14 cellular contexts compared by ENCODE assay signal in the genomic region with DNA sequence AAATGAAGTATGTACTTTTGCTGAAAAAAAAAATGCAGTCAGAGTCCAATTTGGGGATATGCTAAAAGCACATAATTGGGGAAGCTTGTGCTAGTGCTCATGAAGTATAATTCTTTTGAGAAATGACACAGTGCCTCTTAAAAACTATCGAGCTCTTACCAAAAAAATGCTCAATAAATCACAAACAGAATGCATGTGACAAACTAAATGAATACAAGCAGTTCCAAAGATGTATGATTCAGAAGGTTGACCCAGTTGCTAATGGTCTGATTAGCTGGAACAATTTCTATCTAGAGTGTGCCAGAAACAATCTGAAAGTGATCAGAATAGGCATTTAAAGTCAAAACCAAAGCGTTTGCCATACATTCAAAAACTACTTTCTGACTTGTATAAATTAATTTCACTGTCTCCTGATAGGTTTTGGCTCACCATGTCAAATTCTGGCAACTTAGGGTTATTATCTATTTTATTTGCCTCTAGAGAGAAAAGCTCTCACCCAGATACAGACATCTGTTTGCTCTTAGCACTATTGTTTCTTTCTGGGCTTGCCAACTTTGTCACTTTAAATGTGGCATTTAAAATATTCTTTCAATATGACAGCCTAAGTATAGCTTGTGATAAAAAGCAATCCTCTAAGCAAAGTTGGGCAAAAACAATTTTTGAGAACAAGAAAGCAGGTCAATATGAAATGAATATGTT.
DNase-seq lines count a peak whose midpoint lies in the region; ATAC-seq and TF ChIP-seq lines count a peak whose summit lies in the region.
"Had no signal": no experiment of that assay in that cellular context is flagged by ENCODE, and none has a peak within 500 bp of the region (broad histone marks: within the 10 kb centered on the region; RNA-seq: fewer than 3 reads in every experiment).

No MANE protein-coding gene starts in this region.

- no peak for ATAC-seq in HG03571 (IDR thresholded peaks at IDR 0.05; ENCODE audit: unreplicated experiment)
- no peak for ATAC-seq in GM19328 (IDR thresholded peaks at IDR 0.05; ENCODE audit: unreplicated experiment)
- ATAC-seq: gastrocnemius medialis, PC-3 had no signal

- peak; percentile 7 for DNase-seq in NCI-H1092 treated with DMSO at 0.1 percent for 48 hours (lab: John Stamatoyannopoulos, UW)
- DNase-seq in NCI-H1092 (lab: John Stamatoyannopoulos, UW) = no peak
- DNase-seq in HFF-Myc (ENCODE audit: extremely low read depth, low read depth) = peak; percentile 4
- peak; percentile 15 for DNase-seq in fibroblast of peridontal ligament (ENCODE audit: extremely low read depth)
- DNase-seq in stromal cell of bone marrow (ENCODE audit: low read depth) = peak; percentile 59
- no peak for DNase-seq in NCI-H345 (lab: John Stamatoyannopoulos, UW)
- DNase-seq: gastrocnemius medialis, lower lobe of right lung, naive B cell, NCI-H69, pancreas, PC-3 had no signal

- H3K4me3 ChIP-seq in HFF-Myc (replicated peaks; ENCODE audit: low read depth, low read length) = no peak overlapping the region
- H3K4me3 ChIP-seq: gastrocnemius medialis, lower lobe of right lung, pancreas had no signal

- TF ChIP-seq CTCF in HFF-Myc (IDR thresholded peaks at IDR 0.05; ENCODE audit: low read depth, low read length, missing control alignments) = no peak

Comparison
In these comparisons a context has a peak if more than half of its experiments do, and no peak if none do; other contexts are left out.
1. DNase-seq: peak in NCI-H1092 treated with DMSO at 0.1 percent for 48 hours (single experiment), HFF-Myc (single experiment), fibroblast of peridontal ligament (single experiment) and stromal cell of bone marrow (single experiment); none in NCI-H1092 (single experiment) and NCI-H345 (single experiment).